In the genomic region with DNA sequence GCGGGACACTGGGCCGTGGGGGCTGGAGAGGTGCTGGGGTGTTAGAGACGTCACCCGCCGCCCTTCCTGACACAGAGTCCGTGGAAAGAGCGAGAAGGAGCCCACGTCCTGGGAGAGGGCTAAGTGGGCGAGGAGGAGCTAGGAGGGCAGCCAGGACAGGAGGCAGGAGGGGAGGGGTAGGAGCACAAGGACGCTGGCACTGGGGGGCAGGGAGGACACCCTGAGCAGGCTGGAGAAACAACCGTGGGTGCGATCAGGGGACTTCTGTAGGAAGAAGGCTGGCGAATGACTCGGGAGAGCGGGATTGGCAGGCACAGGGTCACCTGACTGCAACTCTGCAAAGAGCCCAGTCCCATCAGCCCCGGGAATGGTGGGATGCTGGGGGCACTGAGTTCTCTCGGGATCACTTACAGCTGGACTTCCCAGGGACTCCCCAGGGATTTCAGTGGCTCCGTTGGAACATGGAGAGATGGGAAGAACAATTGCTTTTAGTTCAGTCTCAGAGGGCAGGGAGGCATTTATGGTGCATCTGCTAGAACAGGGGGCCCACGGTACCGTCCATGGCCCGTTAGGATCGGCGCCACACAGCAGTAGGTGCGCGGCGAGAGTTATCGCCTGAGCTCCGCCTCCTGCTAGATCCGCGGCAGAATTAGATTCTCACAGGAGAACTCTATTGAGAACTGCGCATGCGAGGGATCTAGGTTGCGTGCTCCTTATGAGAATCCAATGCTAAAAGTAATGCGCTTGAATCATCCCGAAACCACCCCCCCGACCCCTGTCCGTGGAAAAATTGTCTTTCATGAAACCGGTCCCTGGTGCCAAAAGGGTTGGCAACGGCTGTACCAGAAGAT, we compare ENCODE assay signal across 8 cellular contexts. TPM values are rescaled to one million over a fixed set of nuclear protein-coding genes. Genes with fewer than 3 reads are reported as not detected.
DNase-seq lines count a peak whose midpoint lies in the region; ATAC-seq, FAIRE-seq and TF ChIP-seq lines count a peak whose summit lies in the region.

No MANE protein-coding gene starts in this region.

- H3K27me3 Mint-ChIP-seq in GM23338 (ENCODE audit: insufficient read depth, low read depth, poor library complexity) (peaks cover 7% of the 10 kb centered on the region), osteocyte (ENCODE audit: unreplicated experiment) (no peaks in the 10 kb centered on the region)
- peaks cover 8% of the 10 kb centered on the region for H3K27me3 Mint-ChIP-seq in activated T-helper 1 cell treated with anti-CD3 and anti-CD28 coated beads, Interleukin-12 subunit alpha, Interleukin-12 subunit beta, Interleukin-2, Interleukin-4 antibody, amounts not matched to agents 30 ng/mL and 10 ng/mL and 1 ng/mL, durations not matched to agents 14 hours and 24 hours and 36 hours (ENCODE audit: insufficient read depth)

- H3K4me3 ChIP-seq in A549 (peak overlapping the region; percentile 57), GM23338 (no peak overlapping the region), right atrium auricular region (peak overlapping the region; percentile 27 to 44), uterus (peak overlapping the region in 1 of 2 donors; percentile 27)

- H3K4me1 ChIP-seq in A549 (peaks cover 9% of the 10 kb centered on the region; the same call in 1 of the 3 replicates), GM23338 (ENCODE audit: insufficient read depth) (no peaks in the 10 kb centered on the region), right atrium auricular region (peaks cover 0 to 10% of the 10 kb centered on the region in 2 donors), uterus (no peaks in the 10 kb centered on the region)

- CTCF ChIA-PET in A549 (lab: Yijun Ruan, JAX) = interaction anchor here (0.6 to 4.1 kb wide), 7 partner anchors 9 to 319 kb away, joined by 3 to 14 read pairs (median 4); partner anchors contain the start of genes GON7 and UBR7

- H3K4me1 Mint-ChIP-seq in GM23338 (no peaks in the 10 kb centered on the region; the same call in 2 of the 3 replicates), osteocyte (ENCODE audit: unreplicated experiment) (no peaks in the 10 kb centered on the region)
- H3K4me1 Mint-ChIP-seq in activated T-helper 1 cell treated with anti-CD3 and anti-CD28 coated beads, Interleukin-12 subunit alpha, Interleukin-12 subunit beta, Interleukin-2, Interleukin-4 antibody, amounts not matched to agents 30 ng/mL and 10 ng/mL and 1 ng/mL, durations not matched to agents 14 hours and 24 hours and 36 hours (ENCODE audit: low read depth) = peaks cover 8% of the 10 kb centered on the region
- H3K4me1 Mint-ChIP-seq in stimulated activated effector memory CD8-positive, alpha-beta T cell treated with anti-CD3 and anti-CD28 coated beads, Interleukin-12 subunit alpha, Interleukin-12 subunit beta, amount 100 ng/mL, for 72 hours = peaks cover 25% of the 10 kb centered on the region

- 42% methylated on average over 39 of the region's 39 CpGs for WGBS in A549 (ENCODE audit: missing lambda C conversion rate)

- no peak for FAIRE-seq in A549 (lab: Jason Lieb, UNC)

- H3K79me2 ChIP-seq in GM23338 (replicated peaks; ENCODE audit: insufficient read depth) = no peaks in the 10 kb centered on the region

- peak overlapping the region; percentile 38; the same call in 1 of the 2 replicates for H2AFZ ChIP-seq in GM23338

- TF ChIP-seq CTCF in A549 (IDR thresholded peaks at IDR 0.05) (no peak), GM23338 (conservative IDR thresholded peaks at IDR 0.05; ENCODE audit: low read depth in 2 of 2) (no peak), right atrium auricular region (IDR thresholded peaks at IDR 0.05) (no peak), uterus (IDR thresholded peaks at IDR 0.05) (no peak), osteocyte (IDR thresholded peaks at IDR 0.05) (no peak)

- H3K9me2 ChIP-seq in GM23338 (ENCODE audit: insufficient read depth) = no peaks in the 10 kb centered on the region

- no peak for TF ChIP-seq EP300 in A549 (IDR thresholded peaks at IDR 0.05)

- H3K36me3 ChIP-seq in GM23338 (ENCODE audit: insufficient read depth) (0 out of 2 replicates have a peak, but pooled peaks cover 4% of the 10 kb centered on the region), right atrium auricular region (peaks cover 20% of the 10 kb centered on the region), uterus (no peaks in the 10 kb centered on the region)

- POLR2A ChIA-PET in A549 (lab: Yijun Ruan, JAX) = interaction anchor here (0.6 to 1.6 kb wide), 3 partner anchors 9 to 276 kb away, joined by 4 to 10 read pairs (median 9); partner anchors contain the start of genes GON7 and UBR7

- H3K27ac Mint-ChIP-seq in GM23338 = no peak overlapping the region
- peak overlapping the region; percentile 18 for H3K27ac Mint-ChIP-seq in activated T-helper 1 cell treated with anti-CD3 and anti-CD28 coated beads, Interleukin-12 subunit alpha, Interleukin-12 subunit beta, Interleukin-2, Interleukin-4 antibody, amounts not matched to agents 30 ng/mL and 10 ng/mL and 1 ng/mL, durations not matched to agents 14 hours and 24 hours and 36 hours
- H3K27ac Mint-ChIP-seq in stimulated activated effector memory CD8-positive, alpha-beta T cell treated with anti-CD3 and anti-CD28 coated beads, Interleukin-12 subunit alpha, Interleukin-12 subunit beta, amount 100 ng/mL, for 72 hours = peak overlapping the region; percentile 65
- H3K27ac Mint-ChIP-seq in osteocyte (ENCODE audit: unreplicated experiment) = no peak overlapping the region

- H3K4me3 Mint-ChIP-seq in GM23338 (no peak overlapping the region), osteocyte (ENCODE audit: unreplicated experiment) (no peak overlapping the region)
- peak overlapping the region; percentile 72 for H3K4me3 Mint-ChIP-seq in activated T-helper 1 cell treated with anti-CD3 and anti-CD28 coated beads, Interleukin-12 subunit alpha, Interleukin-12 subunit beta, Interleukin-2, Interleukin-4 antibody, amounts not matched to agents 30 ng/mL and 10 ng/mL and 1 ng/mL, durations not matched to agents 14 hours and 24 hours and 36 hours
- peak overlapping the region; percentile 33 for H3K4me3 Mint-ChIP-seq in stimulated activated effector memory CD8-positive, alpha-beta T cell treated with anti-CD3 and anti-CD28 coated beads, Interleukin-12 subunit alpha, Interleukin-12 subunit beta, amount 100 ng/mL, for 72 hours

- TF ChIP-seq POLR2A in A549 (IDR thresholded peaks at IDR 0.05; ENCODE audit: low read length) = 0 out of 2 replicates have a peak, but pooled peaks have one; percentile 18
- TF ChIP-seq POLR2A in uterus (IDR thresholded peaks at IDR 0.05) = no peak

- H3F3A ChIP-seq in GM23338 (replicated peaks; ENCODE audit: low read depth) = no peaks in the 10 kb centered on the region

- H3K27ac ChIP-seq in A549 (peak overlapping the region; percentile 70 to 80), GM23338 (ENCODE audit: low read depth) (no peak overlapping the region), right atrium auricular region (no peak overlapping the region), uterus (no peak overlapping the region)

- intact Hi-C loops in activated T-helper 1 cell treated with anti-CD3 and anti-CD28 coated beads, Interleukin-12 subunit alpha, Interleukin-12 subunit beta, Interleukin-2, Interleukin-4 antibody, amounts not matched to agents 30 ng/mL and 10 ng/mL and 1 ng/mL, durations not matched to agents 14 hours and 24 hours and 36 hours (cut with micrococcal nuclease) = no loop called here
- intact Hi-C loops in uterus (cut with DNase I; ENCODE audit: low total_unique reads) = no loop called here

- H3K4me2 ChIP-seq in A549 (peak overlapping the region; percentile 89), GM23338 (no peak overlapping the region)

- H3K9me3 ChIP-seq in A549 (no peaks in the 10 kb centered on the region), right atrium auricular region (no peaks in the 10 kb centered on the region), uterus (no peaks in the 10 kb centered on the region)

- ATAC-seq in A549 = peak; percentile 78 to 84
- ATAC-seq in GM23338 = no peak
- ATAC-seq in stimulated activated effector memory CD8-positive, alpha-beta T cell treated with anti-CD3 and anti-CD28 coated beads, Interleukin-12 subunit alpha, Interleukin-12 subunit beta, amount 100 ng/mL, for 72 hours = no peak

- H4K20me1 ChIP-seq in GM23338 (replicated peaks; ENCODE audit: insufficient read depth) = 0 out of 2 replicates have a peak, but pooled peaks cover 5% of the 10 kb centered on the region

- H3K27me3 ChIP-seq in GM23338 (ENCODE audit: insufficient read depth) = no peaks in the 10 kb centered on the region
- H3K27me3 ChIP-seq in right atrium auricular region = no peaks in the 10 kb centered on the region
- H3K27me3 ChIP-seq in uterus = no peaks in the 10 kb centered on the region

- H3K9me3 Mint-ChIP-seq in GM23338 (no peaks in the 10 kb centered on the region), osteocyte (ENCODE audit: unreplicated experiment) (no peaks in the 10 kb centered on the region)
- no peaks in the 10 kb centered on the region for H3K9me3 Mint-ChIP-seq in activated T-helper 1 cell treated with anti-CD3 and anti-CD28 coated beads, Interleukin-12 subunit alpha, Interleukin-12 subunit beta, Interleukin-2, Interleukin-4 antibody, amounts not matched to agents 30 ng/mL and 10 ng/mL and 1 ng/mL, durations not matched to agents 14 hours and 24 hours and 36 hours
- no peaks in the 10 kb centered on the region for H3K9me3 Mint-ChIP-seq in stimulated activated effector memory CD8-positive, alpha-beta T cell treated with anti-CD3 and anti-CD28 coated beads, Interleukin-12 subunit alpha, Interleukin-12 subunit beta, amount 100 ng/mL, for 72 hours

- H3K36me3 Mint-ChIP-seq in GM23338 (ENCODE audit: low read depth) = peaks cover 26% of the 10 kb centered on the region
- peaks cover 15% of the 10 kb centered on the region for H3K36me3 Mint-ChIP-seq in activated T-helper 1 cell treated with anti-CD3 and anti-CD28 coated beads, Interleukin-12 subunit alpha, Interleukin-12 subunit beta, Interleukin-2, Interleukin-4 antibody, amounts not matched to agents 30 ng/mL and 10 ng/mL and 1 ng/mL, durations not matched to agents 14 hours and 24 hours and 36 hours (ENCODE audit: low read depth)
- peaks cover 35% of the 10 kb centered on the region for H3K36me3 Mint-ChIP-seq in stimulated activated effector memory CD8-positive, alpha-beta T cell treated with anti-CD3 and anti-CD28 coated beads, Interleukin-12 subunit alpha, Interleukin-12 subunit beta, amount 100 ng/mL, for 72 hours
- H3K36me3 Mint-ChIP-seq in osteocyte (ENCODE audit: unreplicated experiment) = peaks cover 21% of the 10 kb centered on the region

- DNase-seq in A549 (ENCODE audit: low read depth in 1 of 2, low spot score in 1 of 2) = peak; percentile 51 to 78
- no peak for DNase-seq in GM23338 (ENCODE audit: low spot score)
- DNase-seq in activated T-helper 1 cell treated with anti-CD3 and anti-CD28 coated beads, Interleukin-12 subunit alpha, Interleukin-12 subunit beta, Interleukin-2, Interleukin-4 antibody, amounts not matched to agents 30 ng/mL and 10 ng/mL and 1 ng/mL, durations not matched to agents 14 hours and 24 hours and 36 hours (ENCODE audit: low spot score) = no peak
- no peak for DNase-seq in right atrium auricular region (ENCODE audit: low spot score)
- no peak for DNase-seq in stimulated activated effector memory CD8-positive, alpha-beta T cell treated with anti-CD3 and anti-CD28 coated beads, Interleukin-12 subunit alpha, Interleukin-12 subunit beta, amount 100 ng/mL, for 72 hours (ENCODE audit: low spot score in 2 of 2)
- no peak for DNase-seq in GDM1 (lab: John Stamatoyannopoulos, UW)
- DNase-seq in uterus = no peak
- DNase-seq in osteocyte (ENCODE audit: extremely low spot score, unreplicated experiment) = no peak

- TF ChIP-seq RAD21 in A549 (conservative IDR thresholded peaks at IDR 0.05 in 1 of 2, IDR thresholded peaks at IDR 0.05 in 1 of 2) = no peak

RNA-seq across cellular contexts. Expression of gene UBR7, which starts 24.3 kb away (rescaled TPM):
- polyA plus RNA-seq in A549 (2011; rRNA removed) (35.0 and 40.4 TPM in 2 replicates), A549 (2017; fragmentation: RNase III; extraction: RNeasy Plus Mini Kit Qiagen cat#74134 plus additional on column Dnase treatment) (33.7 to 37.0 TPM (median 34.3 TPM) in 3 replicates), GM23338 (2016; fragmentation: Nextera tagmentation; extraction: Ambion mirVana) (12.4 and 13.9 TPM in 2 replicates)
- polyA plus RNA-seq in A549 (2012; cell fraction: cytosol; rRNA removed) = 22.4 and 22.5 TPM in 2 replicates
- 11.2 and 15.4 TPM in 2 replicates for polyA plus RNA-seq in A549 (2012; cell fraction: nucleus; rRNA removed)
- 11.8 and 12.8 TPM in 2 replicates for polyA minus RNA-seq in A549 (2011; rRNA and poly(A)+ RNA removed)
- 45.3 and 63.5 TPM in 2 replicates for total RNA-seq in GM23338 (2014; rRNA removed; shearing (Covaris generic))
- total RNA-seq in activated T-helper 1 cell treated with anti-CD3 and anti-CD28 coated beads, Interleukin-12 subunit alpha, Interleukin-12 subunit beta, Interleukin-2, Interleukin-4 antibody, amounts not matched to agents 30 ng/mL and 10 ng/mL and 1 ng/mL, durations not matched to agents 14 hours and 24 hours and 36 hours = 30.1 and 32.4 TPM in 2 replicates
- total RNA-seq in right atrium auricular region (10 to 100 TPM; 22.6 to 26.2 TPM), uterus (10 to 100 TPM; 15.6 to 55.2 (median 33.1) TPM), osteocyte (22.2 and 24.7 TPM in 2 replicates)

RNA-seq across cellular contexts. Expression of gene GON7, which starts 24.5 kb away (rescaled TPM):
- polyA plus RNA-seq in A549 (2011; rRNA removed) = 14.6 and 19.2 TPM in 2 replicates
- 8.1 and 11.7 TPM in 2 replicates for polyA plus RNA-seq in A549 (2012; cell fraction: cytosol; rRNA removed)
- 3.2 and 5.8 TPM in 2 replicates for polyA plus RNA-seq in A549 (2012; cell fraction: nucleus; rRNA removed)
- polyA plus RNA-seq in A549 (2017; fragmentation: RNase III; extraction: RNeasy Plus Mini Kit Qiagen cat#74134 plus additional on column Dnase treatment) = 20.3 to 23.3 TPM (median 22.1 TPM) in 3 replicates
- polyA minus RNA-seq in A549 (2011; rRNA and poly(A)+ RNA removed) = 1.1 and 2.6 TPM in 2 replicates
- 7.4 and 12.8 TPM in 2 replicates for total RNA-seq in GM23338 (2014; rRNA removed; shearing (Covaris generic))
- polyA plus RNA-seq in GM23338 (2016; fragmentation: Nextera tagmentation; extraction: Ambion mirVana) = 12.7 and 16.6 TPM in 2 replicates
- total RNA-seq in activated T-helper 1 cell treated with anti-CD3 and anti-CD28 coated beads, Interleukin-12 subunit alpha, Interleukin-12 subunit beta, Interleukin-2, Interleukin-4 antibody, amounts not matched to agents 30 ng/mL and 10 ng/mL and 1 ng/mL, durations not matched to agents 14 hours and 24 hours and 36 hours = 14.8 and 15.7 TPM in 2 replicates
- total RNA-seq in right atrium auricular region = 10 to 100 TPM in 1 of 2 donors, 1 to 10 TPM in 1; 7.8 to 11.9 TPM
- total RNA-seq in uterus = 10 to 100 TPM in 2 of 4 donors, 1 to 10 TPM in 1, under 1 TPM in 1; 0.51 to 16.7 (median 11.8) TPM
- 8.8 and 10.4 TPM in 2 replicates for total RNA-seq in osteocyte

RNA-seq across cellular contexts. Expression of gene LYSET, which starts 46.2 kb away (rescaled TPM):
- 34.5 and 37.0 TPM in 2 replicates for polyA plus RNA-seq in A549 (2011; rRNA removed)
- polyA plus RNA-seq in A549 (2012; cell fraction: cytosol; rRNA removed) = 15.4 and 16.5 TPM in 2 replicates
- 3.6 and 5.2 TPM in 2 replicates for polyA plus RNA-seq in A549 (2012; cell fraction: nucleus; rRNA removed)
- polyA plus RNA-seq in A549 (2017; fragmentation: RNase III; extraction: RNeasy Plus Mini Kit Qiagen cat#74134 plus additional on column Dnase treatment) = 27.0 to 31.3 TPM (median 29.9 TPM) in 3 replicates
- polyA minus RNA-seq in A549 (2011; rRNA and poly(A)+ RNA removed) = 8.0 and 8.6 TPM in 2 replicates
- 14.2 and 20.4 TPM in 2 replicates for total RNA-seq in GM23338 (2014; rRNA removed; shearing (Covaris generic))
- 32.4 and 34.0 TPM in 2 replicates for polyA plus RNA-seq in GM23338 (2016; fragmentation: Nextera tagmentation; extraction: Ambion mirVana)
- 13.1 and 14.1 TPM in 2 replicates for total RNA-seq in activated T-helper 1 cell treated with anti-CD3 and anti-CD28 coated beads, Interleukin-12 subunit alpha, Interleukin-12 subunit beta, Interleukin-2, Interleukin-4 antibody, amounts not matched to agents 30 ng/mL and 10 ng/mL and 1 ng/mL, durations not matched to agents 14 hours and 24 hours and 36 hours
- total RNA-seq in right atrium auricular region = 10 to 100 TPM in 1 of 2 donors, 1 to 10 TPM in 1; 8.3 to 10.0 TPM
- total RNA-seq in uterus = 10 to 100 TPM in 2 of 4 donors, 1 to 10 TPM in 1, under 1 TPM in 1; 0.51 to 21.8 (median 14.4) TPM
- 23.1 and 23.4 TPM in 2 replicates for total RNA-seq in osteocyte

RNA-seq across cellular contexts. Expression of gene MOAP1, which starts 46.7 kb away (rescaled TPM):
- polyA plus RNA-seq in A549 (2011; rRNA removed) (18.0 and 23.9 TPM in 2 replicates), A549 (2017; fragmentation: RNase III; extraction: RNeasy Plus Mini Kit Qiagen cat#74134 plus additional on column Dnase treatment) (11.0 to 13.5 TPM (median 13.3 TPM) in 3 replicates), GM23338 (2016; fragmentation: Nextera tagmentation; extraction: Ambion mirVana) (8.5 and 8.6 TPM in 2 replicates)
- 10.6 and 12.9 TPM in 2 replicates for polyA plus RNA-seq in A549 (2012; cell fraction: cytosol; rRNA removed)
- 8.2 and 14.3 TPM in 2 replicates for polyA plus RNA-seq in A549 (2012; cell fraction: nucleus; rRNA removed)
- 5.2 and 6.9 TPM in 2 replicates for polyA minus RNA-seq in A549 (2011; rRNA and poly(A)+ RNA removed)
- total RNA-seq in GM23338 (2014; rRNA removed; shearing (Covaris generic)) = 21.6 and 21.7 TPM in 2 replicates
- 16.8 and 18.4 TPM in 2 replicates for total RNA-seq in activated T-helper 1 cell treated with anti-CD3 and anti-CD28 coated beads, Interleukin-12 subunit alpha, Interleukin-12 subunit beta, Interleukin-2, Interleukin-4 antibody, amounts not matched to agents 30 ng/mL and 10 ng/mL and 1 ng/mL, durations not matched to agents 14 hours and 24 hours and 36 hours
- total RNA-seq in right atrium auricular region (10 to 100 TPM; 40.1 to 47.1 TPM), uterus (10 to 100 TPM; 14.6 to 37.1 (median 20.4) TPM), osteocyte (25.4 and 27.1 TPM in 2 replicates)

Comparison
In these comparisons a context has a peak if more than half of its experiments do, and no peak if none do; other contexts are left out.
1. ATAC-seq: peak in A549 (2 of 2); none in GM23338 (single experiment) and stimulated activated effector memory CD8-positive, alpha-beta T cell treated with anti-CD3 and anti-CD28 coated beads, Interleukin-12 subunit alpha, Interleukin-12 subunit beta, amount 100 ng/mL, for 72 hours (single experiment).
2. DNase-seq: peak in A549 (2 of 2); none in GM23338 (single experiment), activated T-helper 1 cell treated with anti-CD3 and anti-CD28 coated beads, Interleukin-12 subunit alpha, Interleukin-12 subunit beta, Interleukin-2, Interleukin-4 antibody, amounts not matched to agents 30 ng/mL and 10 ng/mL and 1 ng/mL, durations not matched to agents 14 hours and 24 hours and 36 hours (single experiment), right atrium auricular region (single experiment), stimulated activated effector memory CD8-positive, alpha-beta T cell treated with anti-CD3 and anti-CD28 coated beads, Interleukin-12 subunit alpha, Interleukin-12 subunit beta, amount 100 ng/mL, for 72 hours (0 of 2), GDM1 (single experiment), uterus (0 of 2) and osteocyte (single experiment).
3. H3K27ac ChIP-seq: peak in A549 (2 of 2); none in GM23338 (single experiment), right atrium auricular region (0 of 2) and uterus (0 of 2).
4. H3K27ac Mint-ChIP-seq: peak in activated T-helper 1 cell treated with anti-CD3 and anti-CD28 coated beads, Interleukin-12 subunit alpha, Interleukin-12 subunit beta, Interleukin-2, Interleukin-4 antibody, amounts not matched to agents 30 ng/mL and 10 ng/mL and 1 ng/mL, durations not matched to agents 14 hours and 24 hours and 36 hours (single experiment) and stimulated activated effector memory CD8-positive, alpha-beta T cell treated with anti-CD3 and anti-CD28 coated beads, Interleukin-12 subunit alpha, Interleukin-12 subunit beta, amount 100 ng/mL, for 72 hours (single experiment); none in GM23338 (single experiment) and osteocyte (single experiment).
5. H3K4me3 Mint-ChIP-seq: peak in activated T-helper 1 cell treated with anti-CD3 and anti-CD28 coated beads, Interleukin-12 subunit alpha, Interleukin-12 subunit beta, Interleukin-2, Interleukin-4 antibody, amounts not matched to agents 30 ng/mL and 10 ng/mL and 1 ng/mL, durations not matched to agents 14 hours and 24 hours and 36 hours (single experiment) and stimulated activated effector memory CD8-positive, alpha-beta T cell treated with anti-CD3 and anti-CD28 coated beads, Interleukin-12 subunit alpha, Interleukin-12 subunit beta, amount 100 ng/mL, for 72 hours (single experiment); none in GM23338 (single experiment) and osteocyte (single experiment).